1 cellular context compared by ENCODE assay signal in the genomic region with DNA sequence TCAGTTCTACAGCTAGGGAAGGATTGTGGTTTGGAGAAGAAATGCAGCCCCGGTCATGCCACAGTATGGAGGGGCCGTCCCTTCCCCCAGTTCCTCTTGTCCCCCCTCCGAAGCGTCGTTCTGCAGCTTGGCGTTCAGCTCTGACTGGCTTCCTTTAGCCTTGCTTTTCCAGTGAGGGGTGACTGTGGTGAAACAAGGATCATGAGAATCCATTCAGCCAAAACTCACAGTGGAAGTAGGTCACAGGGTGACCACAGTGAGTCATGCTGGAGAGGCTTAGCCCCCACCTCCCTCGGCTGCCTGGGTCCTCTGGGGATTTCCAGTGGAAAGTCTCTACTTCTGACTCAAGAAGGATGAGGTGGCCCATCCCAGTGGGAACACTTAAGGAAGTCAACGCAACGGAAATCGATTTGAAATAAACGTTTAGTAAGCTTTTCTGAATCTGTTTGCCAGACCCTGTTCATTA.
TF ChIP-seq lines count a peak whose summit lies in the region.

No MANE protein-coding gene starts in this region.

TF ChIP-seq in liver, 16 proteins besides CTCF, POLR2A, EP300 and RAD21 (continued from another document):
- TF ChIP-seq, protein P1, sequence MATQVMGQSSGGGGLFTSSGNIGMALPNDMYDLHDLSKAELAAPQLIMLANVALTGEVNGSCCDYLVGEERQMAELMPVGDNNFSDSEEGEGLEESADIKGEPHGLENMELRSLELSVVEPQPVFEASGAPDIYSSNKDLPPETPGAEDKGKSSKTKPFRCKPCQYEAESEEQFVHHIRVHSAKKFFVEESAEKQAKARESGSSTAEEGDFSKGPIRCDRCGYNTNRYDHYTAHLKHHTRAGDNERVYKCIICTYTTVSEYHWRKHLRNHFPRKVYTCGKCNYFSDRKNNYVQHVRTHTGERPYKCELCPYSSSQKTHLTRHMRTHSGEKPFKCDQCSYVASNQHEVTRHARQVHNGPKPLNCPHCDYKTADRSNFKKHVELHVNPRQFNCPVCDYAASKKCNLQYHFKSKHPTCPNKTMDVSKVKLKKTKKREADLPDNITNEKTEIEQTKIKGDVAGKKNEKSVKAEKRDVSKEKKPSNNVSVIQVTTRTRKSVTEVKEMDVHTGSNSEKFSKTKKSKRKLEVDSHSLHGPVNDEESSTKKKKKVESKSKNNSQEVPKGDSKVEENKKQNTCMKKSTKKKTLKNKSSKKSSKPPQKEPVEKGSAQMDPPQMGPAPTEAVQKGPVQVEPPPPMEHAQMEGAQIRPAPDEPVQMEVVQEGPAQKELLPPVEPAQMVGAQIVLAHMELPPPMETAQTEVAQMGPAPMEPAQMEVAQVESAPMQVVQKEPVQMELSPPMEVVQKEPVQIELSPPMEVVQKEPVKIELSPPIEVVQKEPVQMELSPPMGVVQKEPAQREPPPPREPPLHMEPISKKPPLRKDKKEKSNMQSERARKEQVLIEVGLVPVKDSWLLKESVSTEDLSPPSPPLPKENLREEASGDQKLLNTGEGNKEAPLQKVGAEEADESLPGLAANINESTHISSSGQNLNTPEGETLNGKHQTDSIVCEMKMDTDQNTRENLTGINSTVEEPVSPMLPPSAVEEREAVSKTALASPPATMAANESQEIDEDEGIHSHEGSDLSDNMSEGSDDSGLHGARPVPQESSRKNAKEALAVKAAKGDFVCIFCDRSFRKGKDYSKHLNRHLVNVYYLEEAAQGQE (IDR thresholded peaks at IDR 0.05) = no peak
- TF ChIP-seq GABPA (IDR thresholded peaks at IDR 0.05 in 1 of 2, conservative IDR thresholded peaks at IDR 0.05 in 1 of 2) = no peak
- peak; percentile 20 for TF ChIP-seq SP1 (IDR thresholded peaks at IDR 0.05)
- no peak for TF ChIP-seq FOXA1 (IDR thresholded peaks at IDR 0.05)
- no peak for TF ChIP-seq TAF1 (conservative IDR thresholded peaks at IDR 0.05)
- TF ChIP-seq NR2F2 (IDR thresholded peaks at IDR 0.05) = peak; percentile 69
- TF ChIP-seq JUND (IDR thresholded peaks at IDR 0.05) = peak in 1 of 2 donors; percentile 66
- no peak for TF ChIP-seq EGR1 (IDR thresholded peaks at IDR 0.05; ENCODE audit: low read depth in 2 of 2)
